18 cellular contexts compared by ENCODE assay signal in the genomic region with DNA sequence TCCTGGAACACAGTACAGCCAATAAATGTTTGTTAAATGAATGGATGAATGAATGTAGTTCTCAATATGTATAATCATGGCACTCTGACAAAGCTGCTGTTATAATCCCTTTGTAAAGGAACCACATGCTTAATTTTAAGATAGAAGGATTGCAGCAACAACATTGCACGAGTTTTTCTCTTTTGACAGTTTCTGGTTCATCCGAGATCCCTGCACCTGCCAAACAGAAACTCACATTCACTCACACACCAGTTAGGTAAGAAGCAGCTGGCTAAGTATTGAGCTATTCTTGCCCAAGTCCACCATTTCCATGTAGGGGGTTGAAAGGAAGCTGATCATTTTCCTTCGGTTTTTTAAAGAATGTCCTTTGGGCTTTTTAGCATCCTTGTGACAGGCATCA.
DNase-seq lines count a peak whose midpoint lies in the region; ATAC-seq and TF ChIP-seq lines count a peak whose summit lies in the region.
"Had no signal": no experiment of that assay in that cellular context is flagged by ENCODE, and none has a peak within 500 bp of the region (broad histone marks: within the 10 kb centered on the region; RNA-seq: fewer than 3 reads in every experiment).

No MANE protein-coding gene starts in this region.

- no peak overlapping the region for H3K4me2 ChIP-seq in MM.1S (ENCODE audit: low read depth, low read length)
- H3K4me2 ChIP-seq: smooth muscle cell had no signal

- DNase-seq in MM.1S (peak; percentile 24), lower lobe of right lung (no peak), HuH-7 (ENCODE audit: low spot score) (no peak), SW480 (ENCODE audit: low spot score) (no peak), KG1 (lab: John Stamatoyannopoulos, UW) (no peak)
- DNase-seq: activated CD4-positive, alpha-beta T cell treated with anti-CD3 and anti-CD28 coated beads, Interleukin-2, amount 50 U/mL, for 48 hours; activated naive CD4-positive, alpha-beta T cell; activated T-cell treated with anti-CD3 and anti-CD28 coated beads for 4 hours; dermis blood vessel endothelial cell; foreskin melanocyte; NCI-H1417 treated with DMSO at 0.1 percent for 48 hours; NCI-H2227 treated with DMSO at 0.1 percent for 48 hours; RPMI8226; stimulated activated CD4-positive, alpha-beta T cell treated with anti-CD3 and anti-CD28 coated beads, Interleukin-4, amount 100 ng/mL, for 4 hours; T-helper 1 cell had no signal

- no peaks in the 10 kb centered on the region for H3K4me1 ChIP-seq in MM.1S (ENCODE audit: low read length)
- no peaks in the 10 kb centered on the region for H3K4me1 ChIP-seq in lower lobe of right lung

- no peaks in the 10 kb centered on the region for H3K79me2 ChIP-seq in MM.1S (ENCODE audit: low read length)

- H3K36me3 ChIP-seq in MM.1S (replicated peaks; ENCODE audit: insufficient read depth, low read length) (no peaks in the 10 kb centered on the region), lower lobe of right lung (no peaks in the 10 kb centered on the region)

- H3K9ac ChIP-seq in MM.1S (ENCODE audit: low read length) = no peak overlapping the region

- H3K27me3 ChIP-seq in MM.1S (replicated peaks; ENCODE audit: insufficient read depth, low read length) = no peaks in the 10 kb centered on the region
- H3K27me3 ChIP-seq in lower lobe of right lung (ENCODE audit: low read depth) = no peaks in the 10 kb centered on the region

- H3K4me3 ChIP-seq in MM.1S (ENCODE audit: low read length) (no peak overlapping the region), lower lobe of right lung (no peak overlapping the region)
- H3K4me3 ChIP-seq: smooth muscle cell had no signal

- ATAC-seq in lower lobe of right lung = no peak

- H3K27ac ChIP-seq in MM.1S (ENCODE audit: low read length) (no peak overlapping the region), angular gyrus (ENCODE audit: low read depth, low read length) (peak overlapping the region; percentile 8), lower lobe of right lung (peak overlapping the region; percentile 27), temporal lobe (ENCODE audit: low read depth, low read length) (peak overlapping the region; percentile 48)

- no peaks in the 10 kb centered on the region for H3K9me2 ChIP-seq in MM.1S (replicated peaks; ENCODE audit: insufficient read depth, low read length)

- no peak for TF ChIP-seq CTCF in MM.1S (IDR thresholded peaks at IDR 0.05; ENCODE audit: low read length)
- TF ChIP-seq CTCF in lower lobe of right lung (IDR thresholded peaks at IDR 0.05) = no peak

- H3K9me3 ChIP-seq in MM.1S (replicated peaks; ENCODE audit: insufficient read depth, low read length) (no peaks in the 10 kb centered on the region), lower lobe of right lung (no peaks in the 10 kb centered on the region)

- H4K20me1 ChIP-seq in MM.1S (ENCODE audit: insufficient read depth, low read length) = no peaks in the 10 kb centered on the region

- no peak overlapping the region for H2AFZ ChIP-seq in MM.1S (ENCODE audit: low read length)

- intact Hi-C loops in lower lobe of right lung (cut with DNase I) = no loop called here

- no peaks in the 10 kb centered on the region for H3F3A ChIP-seq in MM.1S (ENCODE audit: insufficient read depth, low read length)
